31 cellular contexts compared by ENCODE assay signal in the genomic region with DNA sequence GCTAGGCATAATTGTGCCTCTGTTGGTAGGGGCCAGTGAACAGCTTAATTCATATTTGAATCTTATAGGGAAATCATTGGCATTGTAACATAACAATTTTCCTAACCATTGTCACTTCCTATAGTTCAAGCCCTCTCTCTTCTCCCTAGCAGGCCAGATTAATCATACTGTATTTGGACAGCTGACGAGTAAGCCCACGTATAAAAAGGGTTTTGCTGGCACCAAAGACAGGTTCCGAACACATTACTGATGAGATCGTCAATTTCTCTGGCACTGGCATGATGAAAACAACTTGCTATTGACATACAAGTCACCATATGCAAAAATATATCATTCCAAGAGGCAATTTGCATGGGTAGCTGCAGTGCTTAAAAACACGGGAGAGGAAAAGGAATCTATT.
"Had no signal": no experiment of that assay in that cellular context is flagged by ENCODE, and none has a peak within 500 bp of the region (broad histone marks: within the 10 kb centered on the region; RNA-seq: fewer than 3 reads in every experiment).

No MANE protein-coding gene starts in this region.

- H3K27me3 ChIP-seq: breast epithelium, gastrocnemius medialis, left lung, pancreas, stomach, thyroid gland, upper lobe of left lung had no signal

- H3K4me1 Mint-ChIP-seq: central memory CD8-positive, alpha-beta T cell; natural killer cell; stimulated activated naive B cell treated with anti-CD40 and anti-IgM and Interleukin-4, amounts not matched to agents 10 μg/mL and 1 μg/mL and 100 μg/mL, for 72 hours; T-helper 17 cell had no signal

- H3K4me3 Mint-ChIP-seq: activated T-cell treated with anti-CD3 and anti-CD28 coated beads, Interleukin-2, amount 50 U/mL, for 24 hours; central memory CD8-positive, alpha-beta T cell; dendritic cell treated with granulocyte-macrophage colony-stimulating factor and Interleukin-4, amounts not matched to agents 40 ng/mL and 50 ng/mL, for 4 days; natural killer cell; stimulated activated naive B cell treated with anti-CD40 and anti-IgM and Interleukin-4, amounts not matched to agents 10 μg/mL and 1 μg/mL and 100 μg/mL, for 72 hours; T-helper 17 cell had no signal

- H3K36me3 Mint-ChIP-seq: stimulated activated naive B cell treated with anti-CD40 and anti-IgM and Interleukin-4, amounts not matched to agents 10 μg/mL and 1 μg/mL and 100 μg/mL, for 72 hours had no signal

- H3K36me3 ChIP-seq: breast epithelium, gastrocnemius medialis, left lung, lower lobe of right lung, pancreas, sigmoid colon, stomach, thyroid gland, upper lobe of left lung, WERI-Rb-1 had no signal

- H3K9me3 ChIP-seq: gastrocnemius medialis, lower lobe of right lung, pancreas, psoas muscle, sigmoid colon, thyroid gland, upper lobe of left lung had no signal

- H3K27ac Mint-ChIP-seq: activated T-cell treated with anti-CD3 and anti-CD28 coated beads, Interleukin-2, amount 50 U/mL, for 24 hours; dendritic cell treated with granulocyte-macrophage colony-stimulating factor and Interleukin-4, amounts not matched to agents 40 ng/mL and 50 ng/mL, for 4 days; natural killer cell; stimulated activated naive B cell treated with anti-CD40 and anti-IgM and Interleukin-4, amounts not matched to agents 10 μg/mL and 1 μg/mL and 100 μg/mL, for 72 hours; T-helper 17 cell had no signal

- ATAC-seq: activated CD4-positive, CD25-positive, alpha-beta regulatory T cell treated with anti-CD3 and anti-CD28 coated beads, Interleukin-2, amount 50 U/mL, for 24 hours; left lung; lower lobe of right lung; natural killer cell; pancreas; psoas muscle; stimulated activated naive B cell treated with anti-CD40 and anti-IgM and Interleukin-4, amounts not matched to agents 10 μg/mL and 1 μg/mL and 100 μg/mL, for 72 hours; T-helper 17 cell had no signal

- H3K27me3 Mint-ChIP-seq: activated T-cell treated with anti-CD3 and anti-CD28 coated beads, Interleukin-2, amount 50 U/mL, for 24 hours; central memory CD8-positive, alpha-beta T cell; dendritic cell treated with granulocyte-macrophage colony-stimulating factor and Interleukin-4, amounts not matched to agents 40 ng/mL and 50 ng/mL, for 4 days; stimulated activated naive B cell treated with anti-CD40 and anti-IgM and Interleukin-4, amounts not matched to agents 10 μg/mL and 1 μg/mL and 100 μg/mL, for 72 hours; T-helper 17 cell had no signal

- FAIRE-seq: islet of Langerhans, pancreas had no signal

- H3K4me3 ChIP-seq: breast epithelium, gastrocnemius medialis, left lung, lower lobe of right lung, pancreas, psoas muscle, sigmoid colon, stomach, thyroid gland, upper lobe of left lung had no signal

- H3K4me1 ChIP-seq: breast epithelium, gastrocnemius medialis, left lung, lower lobe of right lung, pancreas, psoas muscle, sigmoid colon, stomach, thyroid gland, upper lobe of left lung had no signal

- H3K27ac ChIP-seq: breast epithelium, left lung, lower lobe of right lung, pancreas, psoas muscle, sigmoid colon, stomach, thyroid gland, upper lobe of left lung, WERI-Rb-1 had no signal

- DNase-seq: activated CD4-positive, alpha-beta T cell treated with anti-CD3 and anti-CD28 coated beads for 48 hours; activated CD4-positive, alpha-beta T cell treated with anti-CD3 and anti-CD28 coated beads, Interleukin-2, amount 50 U/mL, for 48 hours; activated CD8-positive, alpha-beta memory T cell treated with anti-CD3 and anti-CD28 coated beads for 24 hours; activated gamma-delta T cell treated with Interleukin-2 at 50 U/mL for 16 hours; activated naive CD4-positive, alpha-beta T cell treated with anti-CD3 and anti-CD28 coated beads, Interleukin-2, amount 50 U/mL, for 16 hours; activated T-cell treated with anti-CD3 and anti-CD28 coated beads, Interleukin-2, amount 50 U/mL, for 24 hours; amniotic stem cell; effector CD4-positive, alpha-beta T cell; gastrocnemius medialis; glutamatergic neuron; left lung; lower lobe of right lung; mesendoderm; natural killer cell; pancreas; psoas muscle; sigmoid colon; stimulated activated CD4-positive, alpha-beta T cell treated with anti-CD3 and anti-CD28 coated beads, Interleukin-15, amount 100 ng/mL, for 24 hours; stimulated activated CD4-positive, alpha-beta T cell treated with anti-CD3 and anti-CD28 coated beads, Interleukin-2, amount 100 ng/mL, for 24 hours; stimulated activated naive B cell treated with anti-CD40 and anti-IgM and Interleukin-4, amounts not matched to agents 10 μg/mL and 1 μg/mL and 100 μg/mL, for 72 hours; stomach; T-helper 17 cell; T1000; thyroid gland; upper lobe of left lung; WERI-Rb-1 had no signal
